Comparison of ENCODE assay signal across 1 cellular context in the genomic region with DNA sequence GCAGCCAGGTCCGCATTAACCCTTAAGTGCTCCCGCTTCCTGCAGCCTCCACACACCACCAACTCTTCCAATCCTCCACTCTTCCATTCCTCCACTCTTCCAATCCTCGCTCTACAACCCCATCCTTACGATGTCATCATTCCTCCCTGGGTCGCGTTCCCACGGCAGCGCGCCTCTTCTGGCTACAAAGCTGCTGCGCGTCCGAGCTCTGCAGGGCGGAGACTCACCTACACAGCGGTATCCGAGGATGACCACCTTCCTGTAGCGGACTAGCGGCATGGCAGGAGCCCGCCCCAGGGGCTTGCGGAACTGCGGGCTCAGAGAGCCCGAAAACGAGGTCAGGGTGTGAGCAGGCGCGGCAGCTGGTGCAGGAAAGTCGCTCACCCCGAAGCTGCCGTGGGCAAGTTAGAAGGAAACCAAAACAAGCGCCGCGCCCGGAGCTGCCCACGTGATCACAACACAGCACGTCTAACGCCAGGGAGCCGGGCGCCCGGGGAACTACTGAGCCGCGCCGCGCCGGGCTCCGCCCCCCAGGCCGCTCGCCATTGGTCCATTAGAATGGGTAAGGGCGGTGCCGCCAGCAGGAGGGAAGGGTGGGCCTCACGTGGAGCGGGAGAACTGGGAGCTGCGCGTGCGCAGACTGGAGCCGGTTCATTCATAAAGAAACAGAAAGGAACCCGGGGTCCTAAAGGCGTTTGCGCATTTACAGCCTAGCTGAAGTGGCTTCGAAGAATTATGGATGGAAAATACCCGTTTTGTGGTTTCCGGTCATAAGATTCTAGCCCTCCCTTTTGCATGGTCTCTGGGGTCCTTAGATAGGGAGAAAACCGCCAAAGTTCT.
TF ChIP-seq lines count a peak whose summit lies in the region.

A gene with protein sequence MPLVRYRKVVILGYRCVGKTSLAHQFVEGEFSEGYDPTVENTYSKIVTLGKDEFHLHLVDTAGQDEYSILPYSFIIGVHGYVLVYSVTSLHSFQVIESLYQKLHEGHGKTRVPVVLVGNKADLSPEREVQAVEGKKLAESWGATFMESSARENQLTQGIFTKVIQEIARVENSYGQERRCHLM (minus strand): TSS at position 473 of the 840 bp plus-strand sequence. CDS start 194 bp downstream, at position 279.

TF ChIP-seq in HEK293, 187 proteins besides CTCF, POLR2A, EP300 and RAD21 (continued from another document):
- TF ChIP-seq ZNF138 (tag by site-specific recombination; IDR thresholded peaks at IDR 0.05; ENCODE audit: borderline replicate concordance) (no peak), ZNF600 (tag by site-specific recombination; IDR thresholded peaks at IDR 0.05) (peak; percentile 81), OSR2 (tag by site-specific recombination; IDR thresholded peaks at IDR 0.05) (peak; percentile 79), ZNF391 (tag by site-specific recombination; IDR thresholded peaks at IDR 0.05; ENCODE audit: borderline replicate concordance, low read depth) (peak; percentile 53; the same call in 1 of the 2 replicates), KLF16 (tag by site-specific recombination; IDR thresholded peaks at IDR 0.05) (0 out of 2 replicates have a peak, but pooled peaks have one; percentile 67), ZSCAN16 (tag by site-specific recombination; IDR thresholded peaks at IDR 0.05) (no peak), ZNF18 (tag by site-specific recombination; IDR thresholded peaks at IDR 0.05) (0 out of 2 replicates have a peak, but pooled peaks have one; percentile 37), ZIC2 (tag by site-specific recombination; IDR thresholded peaks at IDR 0.05) (peak; percentile 97), ZNF660 (tag by site-specific recombination; IDR thresholded peaks at IDR 0.05) (peak; percentile 64; the same call in 1 of the 2 replicates), ZNF132 (tag by site-specific recombination; IDR thresholded peaks at IDR 0.05; ENCODE audit: borderline replicate concordance) (no peak), ZNF561 (tag by site-specific recombination; IDR thresholded peaks at IDR 0.05; ENCODE audit: borderline replicate concordance) (peak; percentile 50; the same call in 1 of the 2 replicates)
- TF ChIP-seq, protein P1, sequence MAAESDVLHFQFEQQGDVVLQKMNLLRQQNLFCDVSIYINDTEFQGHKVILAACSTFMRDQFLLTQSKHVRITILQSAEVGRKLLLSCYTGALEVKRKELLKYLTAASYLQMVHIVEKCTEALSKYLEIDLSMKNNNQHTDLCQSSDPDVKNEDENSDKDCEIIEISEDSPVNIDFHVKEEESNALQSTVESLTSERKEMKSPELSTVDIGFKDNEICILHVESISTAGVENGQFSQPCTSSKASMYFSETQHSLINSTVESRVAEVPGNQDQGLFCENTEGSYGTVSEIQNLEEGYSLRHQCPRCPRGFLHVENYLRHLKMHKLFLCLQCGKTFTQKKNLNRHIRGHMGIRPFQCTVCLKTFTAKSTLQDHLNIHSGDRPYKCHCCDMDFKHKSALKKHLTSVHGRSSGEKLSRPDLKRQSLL (tag by site-specific recombination; IDR thresholded peaks at IDR 0.05), result peak; percentile 8; the same call in 1 of the 2 replicates
